1 cellular context compared by ENCODE assay signal in genomic region chr4:174461438-174462106, GRCh38.
A peak's percentile ranks its signal among the peaks of the same experiment; 100 is the strongest.
TF ChIP-seq lines count a peak whose summit lies in the region.

No MANE protein-coding gene starts in this region.

TF ChIP-seq in A549, 52 proteins besides CTCF, POLR2A, EP300 and RAD21 (continued from another document):
- TF ChIP-seq, protein P1, sequence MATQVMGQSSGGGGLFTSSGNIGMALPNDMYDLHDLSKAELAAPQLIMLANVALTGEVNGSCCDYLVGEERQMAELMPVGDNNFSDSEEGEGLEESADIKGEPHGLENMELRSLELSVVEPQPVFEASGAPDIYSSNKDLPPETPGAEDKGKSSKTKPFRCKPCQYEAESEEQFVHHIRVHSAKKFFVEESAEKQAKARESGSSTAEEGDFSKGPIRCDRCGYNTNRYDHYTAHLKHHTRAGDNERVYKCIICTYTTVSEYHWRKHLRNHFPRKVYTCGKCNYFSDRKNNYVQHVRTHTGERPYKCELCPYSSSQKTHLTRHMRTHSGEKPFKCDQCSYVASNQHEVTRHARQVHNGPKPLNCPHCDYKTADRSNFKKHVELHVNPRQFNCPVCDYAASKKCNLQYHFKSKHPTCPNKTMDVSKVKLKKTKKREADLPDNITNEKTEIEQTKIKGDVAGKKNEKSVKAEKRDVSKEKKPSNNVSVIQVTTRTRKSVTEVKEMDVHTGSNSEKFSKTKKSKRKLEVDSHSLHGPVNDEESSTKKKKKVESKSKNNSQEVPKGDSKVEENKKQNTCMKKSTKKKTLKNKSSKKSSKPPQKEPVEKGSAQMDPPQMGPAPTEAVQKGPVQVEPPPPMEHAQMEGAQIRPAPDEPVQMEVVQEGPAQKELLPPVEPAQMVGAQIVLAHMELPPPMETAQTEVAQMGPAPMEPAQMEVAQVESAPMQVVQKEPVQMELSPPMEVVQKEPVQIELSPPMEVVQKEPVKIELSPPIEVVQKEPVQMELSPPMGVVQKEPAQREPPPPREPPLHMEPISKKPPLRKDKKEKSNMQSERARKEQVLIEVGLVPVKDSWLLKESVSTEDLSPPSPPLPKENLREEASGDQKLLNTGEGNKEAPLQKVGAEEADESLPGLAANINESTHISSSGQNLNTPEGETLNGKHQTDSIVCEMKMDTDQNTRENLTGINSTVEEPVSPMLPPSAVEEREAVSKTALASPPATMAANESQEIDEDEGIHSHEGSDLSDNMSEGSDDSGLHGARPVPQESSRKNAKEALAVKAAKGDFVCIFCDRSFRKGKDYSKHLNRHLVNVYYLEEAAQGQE (IDR thresholded peaks at IDR 0.05), result no peak
- TF ChIP-seq FOXS1 (CRISPR knock-in tag; IDR thresholded peaks at IDR 0.05) (no peak), RCOR1 (IDR thresholded peaks at IDR 0.05; ENCODE audit: low read depth, low read length) (no peak), SMC3 (IDR thresholded peaks at IDR 0.05) (peak; percentile 16; the same call in 1 of the 3 replicates), TFCP2L1 (CRISPR knock-in tag; IDR thresholded peaks at IDR 0.05) (no peak), ZSCAN20 (CRISPR knock-in tag; IDR thresholded peaks at IDR 0.05) (no peak), TP53 (CRISPR knock-in tag; IDR thresholded peaks at IDR 0.05) (no peak), RFX5 (IDR thresholded peaks at IDR 0.05) (no peak), HDAC2 (IDR thresholded peaks at IDR 0.05) (no peak)
- TF ChIP-seq, protein P2, sequence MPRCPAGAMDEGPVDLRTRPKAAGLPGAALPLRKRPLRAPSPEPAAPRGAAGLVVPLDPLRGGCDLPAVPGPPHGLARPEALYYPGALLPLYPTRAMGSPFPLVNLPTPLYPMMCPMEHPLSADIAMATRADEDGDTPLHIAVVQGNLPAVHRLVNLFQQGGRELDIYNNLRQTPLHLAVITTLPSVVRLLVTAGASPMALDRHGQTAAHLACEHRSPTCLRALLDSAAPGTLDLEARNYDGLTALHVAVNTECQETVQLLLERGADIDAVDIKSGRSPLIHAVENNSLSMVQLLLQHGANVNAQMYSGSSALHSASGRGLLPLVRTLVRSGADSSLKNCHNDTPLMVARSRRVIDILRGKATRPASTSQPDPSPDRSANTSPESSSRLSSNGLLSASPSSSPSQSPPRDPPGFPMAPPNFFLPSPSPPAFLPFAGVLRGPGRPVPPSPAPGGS (IDR thresholded peaks at IDR 0.05), result no peak
TF ChIP-seq in A549: peak in this region for 7.
